In the genomic region with DNA sequence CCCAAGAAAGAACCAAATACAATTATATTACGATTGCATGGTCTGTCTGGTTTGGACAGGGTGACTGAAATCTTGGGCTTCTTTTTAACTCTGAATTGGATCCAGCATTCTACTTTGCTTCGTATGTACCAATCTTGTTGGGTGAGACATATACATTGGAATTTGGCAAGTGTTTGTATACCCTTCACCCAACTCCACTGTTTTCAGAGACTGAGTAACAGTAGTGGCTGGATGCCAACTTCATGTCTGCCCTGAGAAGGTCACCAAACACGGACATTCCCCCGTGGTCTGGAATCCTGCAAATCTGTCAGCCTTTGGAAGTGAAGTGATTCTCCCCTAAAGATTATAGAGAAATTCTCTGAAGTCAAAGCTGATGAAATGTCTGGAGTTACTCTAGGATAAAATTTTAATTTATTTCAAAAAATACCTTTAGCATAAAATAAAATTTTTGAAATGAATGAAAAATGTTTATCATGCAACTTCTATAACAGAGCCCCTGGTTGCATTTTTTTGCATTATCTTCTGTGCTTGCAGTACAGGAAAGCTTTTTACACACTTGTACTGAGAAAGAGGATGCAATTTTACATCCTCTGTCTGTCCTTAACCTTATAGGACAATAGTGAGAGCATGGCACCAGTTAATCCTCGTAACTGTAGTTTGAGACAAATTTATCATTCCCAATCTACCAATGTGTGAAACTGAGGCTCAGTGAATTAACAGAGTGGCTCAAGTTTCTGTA, we compare ENCODE assay signal across 12 cellular contexts.
DNase-seq lines count a peak whose midpoint lies in the region; TF ChIP-seq lines count a peak whose summit lies in the region.
"Had no signal": no experiment of that assay in that cellular context is flagged by ENCODE, and none has a peak within 500 bp of the region (broad histone marks: within the 10 kb centered on the region; RNA-seq: fewer than 3 reads in every experiment).

No MANE protein-coding gene starts in this region.

- H3K27me3 Mint-ChIP-seq in T-helper 2 cell treated with Interferon-gamma antibody and Interleukin-4, amounts not matched to agents 5 μg/mL and 100 μg/mL, for 36 hours (ENCODE audit: low read depth), result no peaks in the 10 kb centered on the region
- H3K27me3 Mint-ChIP-seq: activated CD4-positive, alpha-beta memory T cell treated with anti-CD3 and anti-CD28 coated beads, Interleukin-2, amount 10 ng/mL, durations not matched to agents 7 days and 5 days had no signal

- no peak overlapping the region for H3K4me2 ChIP-seq in OCI-LY7 (ENCODE audit: low read length)

- no peaks in the 10 kb centered on the region for H3K27me3 ChIP-seq in spleen (replicated peaks in 1 of 7)

- peak; percentile 40 for DNase-seq in DMS53 (lab: John Stamatoyannopoulos, UW)
- DNase-seq in DMS53 treated with DMSO at 0.1 percent for 48 hours (lab: John Stamatoyannopoulos, UW; ENCODE audit: unreplicated experiment), result no peak
- DNase-seq in SW480 (ENCODE audit: low spot score), result peak; percentile 25
- peak; percentile 60 for DNase-seq in foreskin melanocyte
- peak; percentile 80 for DNase-seq in smooth muscle cell of the brain vasculature (ENCODE audit: low read depth, low spot score)
- DNase-seq in OCI-LY7 (ENCODE audit: low spot score), result no peak
- DNase-seq in spleen, result no peak
- DNase-seq in T-helper 2 cell treated with Interferon-gamma antibody and Interleukin-4, amounts not matched to agents 5 μg/mL and 100 μg/mL, for 36 hours (ENCODE audit: low spot score), result no peak
- DNase-seq: activated CD4-positive, alpha-beta memory T cell treated with anti-CD3 and anti-CD28 coated beads, Interleukin-2, amount 10 ng/mL, durations not matched to agents 7 days and 5 days; aorta; NCI-H1105 treated with DMSO at 0.1 percent for 48 hours had no signal

- WGBS in spleen, 5 donors, result 60 to 79% (median 76%) methylated on average over 5 of the region's 5 CpGs

- H3K27ac ChIP-seq in OCI-LY7 (ENCODE audit: low read depth, low read length, poor library complexity, severe bottlenecking) (no peak overlapping the region), spleen (no peak overlapping the region)
- H3K27ac ChIP-seq: 22Rv1 had no signal

- H3K4me3 ChIP-seq in OCI-LY7 (ENCODE audit: low read depth, low read length, poor library complexity, severe bottlenecking), result no peak overlapping the region
- H3K4me3 ChIP-seq in spleen, result no peak overlapping the region

- H3K9me3 ChIP-seq in OCI-LY7 (ENCODE audit: low read length) (no peaks in the 10 kb centered on the region), spleen (no peaks in the 10 kb centered on the region)

- no TSS peak for BruUV-seq in OCI-LY7 (replicated peaks; lab: Mats Ljungman, UMichigan)

- no peaks in the 10 kb centered on the region for H3K4me1 Mint-ChIP-seq in T-helper 2 cell treated with Interferon-gamma antibody and Interleukin-4, amounts not matched to agents 5 μg/mL and 100 μg/mL, for 36 hours (ENCODE audit: low read depth)
- H3K4me1 Mint-ChIP-seq: activated CD4-positive, alpha-beta memory T cell treated with anti-CD3 and anti-CD28 coated beads, Interleukin-2, amount 10 ng/mL, durations not matched to agents 7 days and 5 days had no signal

- H2AFZ ChIP-seq in OCI-LY7 (ENCODE audit: low read length), result no peak overlapping the region

- no peaks in the 10 kb centered on the region for H3K9me3 Mint-ChIP-seq in T-helper 2 cell treated with Interferon-gamma antibody and Interleukin-4, amounts not matched to agents 5 μg/mL and 100 μg/mL, for 36 hours
- H3K9me3 Mint-ChIP-seq: activated CD4-positive, alpha-beta memory T cell treated with anti-CD3 and anti-CD28 coated beads, Interleukin-2, amount 10 ng/mL, durations not matched to agents 7 days and 5 days had no signal

- H3K9me2 ChIP-seq in OCI-LY7 (ENCODE audit: insufficient read depth, low read length), result no peaks in the 10 kb centered on the region

- POLR2A ChIA-PET in OCI-LY7 (lab: Charles Lee), result no interaction called here

- H3K36me3 ChIP-seq in OCI-LY7 (ENCODE audit: insufficient read depth, low read length) (no peaks in the 10 kb centered on the region), spleen (peaks cover 0 to 11% (median 0%) of the 10 kb centered on the region in 6 donors)

- CTCF ChIA-PET in OCI-LY7 (lab: Charles Lee; ENCODE audit: unreplicated experiment), result no interaction called here

- no peaks in the 10 kb centered on the region for H3K36me3 Mint-ChIP-seq in T-helper 2 cell treated with Interferon-gamma antibody and Interleukin-4, amounts not matched to agents 5 μg/mL and 100 μg/mL, for 36 hours (ENCODE audit: low read depth)

- H3K79me2 ChIP-seq in OCI-LY7 (ENCODE audit: insufficient read depth, low read depth, low read length), result no peaks in the 10 kb centered on the region

- TF ChIP-seq POLR2A in spleen (IDR thresholded peaks at IDR 0.05), result no peak

- intact Hi-C loops in OCI-LY7 (cut with micrococcal nuclease; ENCODE audit: unreplicated experiment) (no loop called here), spleen (cut with DNase I; ENCODE audit: low total_unique reads) (no loop called here)

- H3K4me1 ChIP-seq in OCI-LY7 (ENCODE audit: insufficient read depth, low read length, poor library complexity, severe bottlenecking) (no peaks in the 10 kb centered on the region), spleen (no peaks in the 10 kb centered on the region)

- H4K20me1 ChIP-seq in OCI-LY7 (ENCODE audit: insufficient read depth, low read length), result no peaks in the 10 kb centered on the region

- H3K4me3 Mint-ChIP-seq in T-helper 2 cell treated with Interferon-gamma antibody and Interleukin-4, amounts not matched to agents 5 μg/mL and 100 μg/mL, for 36 hours, result no peak overlapping the region
- H3K4me3 Mint-ChIP-seq: activated CD4-positive, alpha-beta memory T cell treated with anti-CD3 and anti-CD28 coated beads, Interleukin-2, amount 10 ng/mL, durations not matched to agents 7 days and 5 days had no signal

- no peak for TF ChIP-seq CTCF in OCI-LY7 (conservative IDR thresholded peaks at IDR 0.05; ENCODE audit: low read length)
- no peak for TF ChIP-seq CTCF in spleen (IDR thresholded peaks at IDR 0.05 in 8 of 11, conservative IDR thresholded peaks at IDR 0.05 in 3 of 11)

- no peak overlapping the region for H3K27ac Mint-ChIP-seq in T-helper 2 cell treated with Interferon-gamma antibody and Interleukin-4, amounts not matched to agents 5 μg/mL and 100 μg/mL, for 36 hours
- H3K27ac Mint-ChIP-seq: activated CD4-positive, alpha-beta memory T cell treated with anti-CD3 and anti-CD28 coated beads, Interleukin-2, amount 10 ng/mL, durations not matched to agents 7 days and 5 days had no signal

Comparison
In these comparisons a context has a peak if more than half of its experiments do, and no peak if none do; other contexts are left out.
1. DNase-seq: peak in DMS53 (single experiment), SW480 (single experiment), foreskin melanocyte (single experiment) and smooth muscle cell of the brain vasculature (single experiment); none in DMS53 treated with DMSO at 0.1 percent for 48 hours (single experiment), OCI-LY7 (single experiment), spleen (single experiment) and T-helper 2 cell treated with Interferon-gamma antibody and Interleukin-4, amounts not matched to agents 5 μg/mL and 100 μg/mL, for 36 hours (single experiment).